In genomic region chr6:81985191-81985590, GRCh38 we compare ENCODE assay signal across 19 cellular contexts.
"Had no signal": no experiment of that assay in that cellular context is flagged by ENCODE, and none has a peak within 500 bp of the region (broad histone marks: within the 10 kb centered on the region; RNA-seq: fewer than 3 reads in every experiment).

No MANE protein-coding gene starts in this region.

- H3K9me3 Mint-ChIP-seq: endodermal cell; stimulated activated naive B cell treated with anti-CD40 and anti-IgM and Interleukin-4, amounts not matched to agents 10 μg/mL and 1 μg/mL and 100 μg/mL, for 72 hours had no signal

- H3K27me3 ChIP-seq: brain microvascular endothelial cell, transverse colon had no signal

- H3K27ac Mint-ChIP-seq: activated naive CD4-positive, alpha-beta T cell treated with anti-CD3 and anti-CD28 coated beads, Interleukin-2, amount 50 U/mL, for 72 hours; endodermal cell; immature natural killer cell; natural killer cell; progenitor cell of endocrine pancreas; stimulated activated naive B cell treated with anti-CD40 and anti-IgM and Interleukin-4, amounts not matched to agents 10 μg/mL and 1 μg/mL and 100 μg/mL, for 72 hours had no signal

- H3K27ac ChIP-seq: brain microvascular endothelial cell, transverse colon had no signal

- H3K4me3 Mint-ChIP-seq: endodermal cell; immature natural killer cell; natural killer cell; stimulated activated naive B cell treated with anti-CD40 and anti-IgM and Interleukin-4, amounts not matched to agents 10 μg/mL and 1 μg/mL and 100 μg/mL, for 72 hours had no signal

- H3K4me1 ChIP-seq: transverse colon had no signal

- DNase-seq: activated CD4-positive, alpha-beta T cell treated with anti-CD3 and anti-CD28 coated beads, Interleukin-2, amount 50 U/mL, for 4 hours; activated effector memory CD4-positive, alpha-beta T cell treated with anti-CD3 and anti-CD28 coated beads, Interleukin-2, amount 50 U/mL, for 16 hours; activated T-cell treated with anti-CD3 and anti-CD28 coated beads, Interleukin-2, amount 50 U/mL, for 1 hour; amygdala; brain microvascular endothelial cell; cerebellar nuclear complex; endodermal cell; erythroblast; immature natural killer cell; left colon; natural killer cell; right cardiac atrium; stimulated activated CD4-positive, alpha-beta T cell treated with anti-CD3 and anti-CD28 coated beads, Interleukin-1b, Interleukin-23, amount 100 ng/mL, for 48 hours; stimulated activated naive B cell treated with anti-CD40 and anti-IgM and Interleukin-4, amounts not matched to agents 10 μg/mL and 1 μg/mL and 100 μg/mL, for 72 hours; T-helper 2 cell; transverse colon had no signal

- ATAC-seq: activated CD4-positive, CD25-positive, alpha-beta regulatory T cell treated with anti-CD3 and anti-CD28 coated beads, Interleukin-2, amount 50 U/mL, for 24 hours; activated naive CD4-positive, alpha-beta T cell treated with anti-CD3 and anti-CD28 coated beads, Interleukin-2, amount 50 U/mL, for 72 hours; left colon; natural killer cell; right cardiac atrium; stimulated activated naive B cell treated with anti-CD40 and anti-IgM and Interleukin-4, amounts not matched to agents 10 μg/mL and 1 μg/mL and 100 μg/mL, for 72 hours had no signal

- H3K27me3 Mint-ChIP-seq: progenitor cell of endocrine pancreas had no signal

- H3K36me3 ChIP-seq: brain microvascular endothelial cell, transverse colon had no signal

- H3K4me3 ChIP-seq: transverse colon had no signal

- H3K9me3 ChIP-seq: transverse colon had no signal

- H3K4me1 Mint-ChIP-seq: endodermal cell; natural killer cell; stimulated activated naive B cell treated with anti-CD40 and anti-IgM and Interleukin-4, amounts not matched to agents 10 μg/mL and 1 μg/mL and 100 μg/mL, for 72 hours had no signal

- H3K36me3 Mint-ChIP-seq: activated naive CD4-positive, alpha-beta T cell treated with anti-CD3 and anti-CD28 coated beads, Interleukin-2, amount 50 U/mL, for 72 hours; immature natural killer cell; natural killer cell; stimulated activated naive B cell treated with anti-CD40 and anti-IgM and Interleukin-4, amounts not matched to agents 10 μg/mL and 1 μg/mL and 100 μg/mL, for 72 hours had no signal
